In genomic region chr5:148482697-148483462, GRCh38 we compare ENCODE assay signal across 8 cellular contexts.
DNase-seq lines count a peak whose midpoint lies in the region; ATAC-seq and TF ChIP-seq lines count a peak whose summit lies in the region.

No MANE protein-coding gene starts in this region.

- H3K36me3 Mint-ChIP-seq in Caco-2 (ENCODE audit: insufficient read depth, unreplicated experiment) (peaks cover 9% of the 10 kb centered on the region), MCF 10A (ENCODE audit: insufficient read depth, unreplicated experiment) (no peaks in the 10 kb centered on the region)

- TF ChIP-seq CTCF in Caco-2 (IDR thresholded peaks at IDR 0.05; ENCODE audit: insufficient read depth in 1 of 2, low read depth in 1 of 2, low read length in 1 of 2, severe bottlenecking in 1 of 2, unreplicated experiment in 1 of 2) (peak; percentile 40 to 51), MCF 10A (IDR thresholded peaks at IDR 0.05; ENCODE audit: unreplicated experiment) (peak; percentile 54), kidney epithelial cell (IDR thresholded peaks at IDR 0.05; ENCODE audit: insufficient read depth, low read length, poor library complexity, severe bottlenecking) (peak; percentile 84)

- H3K27ac Mint-ChIP-seq in Caco-2 (ENCODE audit: unreplicated experiment) (no peak overlapping the region), MCF 10A (ENCODE audit: low read depth, unreplicated experiment) (no peak overlapping the region)

- no peaks in the 10 kb centered on the region for H3K36me3 ChIP-seq in Caco-2 (ENCODE audit: control insufficient read depth, insufficient read depth, low read length)
- no peaks in the 10 kb centered on the region for H3K36me3 ChIP-seq in kidney epithelial cell (ENCODE audit: control insufficient read depth, insufficient read depth, low read length)

- peak; percentile 82 for ATAC-seq in GM21367 (IDR thresholded peaks at IDR 0.05; ENCODE audit: unreplicated experiment)

- H3K4me3 Mint-ChIP-seq in Caco-2 (ENCODE audit: unreplicated experiment) (no peak overlapping the region), MCF 10A (ENCODE audit: unreplicated experiment) (no peak overlapping the region)

- POLR2A ChIA-PET in Caco-2 (lab: Charles Lee) (no interaction called here), MCF 10A (lab: Yijun Ruan, JAX) (interaction anchor here (0.6 kb wide), 2 partner anchors 118 to 527 kb away, joined by 3 read pairs; no protein-coding TSS in a partner anchor)

- peaks cover 28% of the 10 kb centered on the region for H3K27me3 Mint-ChIP-seq in Caco-2 (ENCODE audit: insufficient read depth, unreplicated experiment)
- H3K27me3 Mint-ChIP-seq in MCF 10A (ENCODE audit: insufficient read depth, unreplicated experiment) = peaks cover 37% of the 10 kb centered on the region

- H3K4me1 ChIP-seq in Caco-2 = no peaks in the 10 kb centered on the region

- H3K9me3 Mint-ChIP-seq in Caco-2 (ENCODE audit: unreplicated experiment) (no peaks in the 10 kb centered on the region), MCF 10A (ENCODE audit: unreplicated experiment) (peaks cover 8% of the 10 kb centered on the region)

- intact Hi-C loops in Caco-2 (cut with micrococcal nuclease; ENCODE audit: unreplicated experiment) = loop anchor here (2.0 kb wide), 1 partner anchor 38 kb away; no protein-coding TSS in a partner anchor
- intact Hi-C loops in MCF 10A (cut with micrococcal nuclease) = no loop called here

- H3K4me1 Mint-ChIP-seq in Caco-2 (ENCODE audit: low read depth, unreplicated experiment) (peaks cover 7% of the 10 kb centered on the region), MCF 10A (ENCODE audit: insufficient read depth, unreplicated experiment) (peaks cover 10% of the 10 kb centered on the region)

- no peak overlapping the region for H3K4me3 ChIP-seq in Caco-2 (ENCODE audit: low read depth, low read length)
- H3K4me3 ChIP-seq in kidney epithelial cell (ENCODE audit: low read depth, low read length) = no peak overlapping the region

- H3K9me3 ChIP-seq in Caco-2 = no peaks in the 10 kb centered on the region

- BruUV-seq in Caco-2 (replicated peaks; lab: Mats Ljungman, UMichigan) = no TSS peak
- BruUV-seq in MCF 10A (replicated peaks; lab: Mats Ljungman, UMichigan) = no TSS peak

- DNase-seq in Caco-2 = peak; percentile 38 to 58
- DNase-seq in HT1080 (ENCODE audit: low read depth) = peak; percentile 71
- DNase-seq in T-helper 9 cell = peak; percentile 51
- DNase-seq in MCF 10A (ENCODE audit: unreplicated experiment) = peak; percentile 62
- no peak for DNase-seq in kidney epithelial cell (ENCODE audit: low read depth)
- DNase-seq in stimulated activated CD4-positive, alpha-beta T cell treated with anti-CD3 and anti-CD28 coated beads, TNF-alpha, amount 100 ng/mL, for 48 hours (ENCODE audit: low read depth in 3 of 3) = peak; percentile 45 to 59 (median 52)
- DNase-seq in COR-L47 (lab: John Stamatoyannopoulos, UW) = no peak

- CTCF ChIA-PET in Caco-2 (lab: Charles Lee) (no interaction called here), MCF 10A (lab: Yijun Ruan, JAX) (interaction anchor here (0.6 to 1.2 kb wide), 3 partner anchors 20 to 797 kb away, joined by 3 to 4 read pairs (median 4); no protein-coding TSS in a partner anchor)

- H3K27me3 ChIP-seq in Caco-2 (replicated peaks; ENCODE audit: control insufficient read depth, insufficient read depth, low read length) (no peaks in the 10 kb centered on the region), kidney epithelial cell (ENCODE audit: control insufficient read depth, insufficient read depth, low read length) (no peaks in the 10 kb centered on the region)

Comparison
In these comparisons a context has a peak if more than half of its experiments do, and no peak if none do; other contexts are left out.
1. DNase-seq: peak in Caco-2 (2 of 2), HT1080 (single experiment), T-helper 9 cell (single experiment), MCF 10A (single experiment) and stimulated activated CD4-positive, alpha-beta T cell treated with anti-CD3 and anti-CD28 coated beads, TNF-alpha, amount 100 ng/mL, for 48 hours (3 of 3); none in kidney epithelial cell (single experiment) and COR-L47 (single experiment).
2. Peak in every context shown above with its lines, with median percentiles within 50 percentile points of each other: CTCF ChIP-seq.